In the genomic region with DNA sequence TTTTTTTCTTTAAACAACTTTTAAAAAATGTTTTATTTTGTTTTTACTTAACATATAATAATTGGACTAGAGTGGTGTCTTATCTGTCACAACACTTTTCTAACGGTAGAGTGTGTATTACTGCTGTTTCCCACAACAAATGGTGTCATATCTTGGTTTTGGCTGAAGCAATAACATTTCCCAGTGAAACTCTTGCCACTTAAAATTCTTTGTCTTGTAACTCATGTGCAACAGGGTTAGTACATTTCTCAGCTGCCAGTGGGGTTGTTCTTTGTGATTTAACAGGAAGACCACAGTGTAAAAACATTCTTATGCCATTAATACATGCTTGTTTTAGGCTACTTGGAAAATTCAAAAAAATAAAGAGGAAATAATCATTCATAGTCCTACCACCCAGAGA, we compare ENCODE assay signal across 15 cellular contexts. TPM values are rescaled to one million over a fixed set of nuclear protein-coding genes. Genes with fewer than 3 reads are reported as not detected.
A peak's percentile ranks its signal among the peaks of the same experiment; 100 is the strongest.
DNase-seq lines count a peak whose midpoint lies in the region; ATAC-seq and TF ChIP-seq lines count a peak whose summit lies in the region.
"Had no signal": no experiment of that assay in that cellular context is flagged by ENCODE, and none has a peak within 500 bp of the region (broad histone marks: within the 10 kb centered on the region; RNA-seq: fewer than 3 reads in every experiment).

No MANE protein-coding gene starts in this region.

- POLR2A ChIA-PET in WTC11 (lab: Charles Lee) = no interaction called here

- intact Hi-C loops in Calu3 (cut with micrococcal nuclease; ENCODE audit: unreplicated experiment) = no loop called here

- DNase-seq in AG09309 (ENCODE audit: low read depth) (peak; percentile 92), iris pigment epithelial cell (ENCODE audit: low read depth) (peak; percentile 96), Calu3 (no peak), WTC11 (ENCODE audit: low spot score) (no peak), cerebellar cortex (ENCODE audit: low spot score) (no peak)
- DNase-seq: activated CD8-positive, alpha-beta T cell treated with anti-CD3 and anti-CD28 coated beads, Interleukin-2, amount 10 ng/mL, durations not matched to agents 7 days and 5 days; aorta; CD4-positive, alpha-beta T cell; head of caudate nucleus; NCI-H146; stimulated activated CD4-positive, alpha-beta T cell treated with anti-CD3 and anti-CD28 coated beads, Interleukin-15, amount 100 ng/mL, for 24 hours; stomach had no signal

- TF ChIP-seq CTCF in AG09309 (IDR thresholded peaks at IDR 0.05; ENCODE audit: control insufficient read depth, insufficient read depth, low read depth, low read length, missing control alignments) = no peak
- no peak for TF ChIP-seq CTCF in brain (conservative IDR thresholded peaks at IDR 0.05)
- no peak for TF ChIP-seq CTCF in Calu3 (IDR thresholded peaks at IDR 0.05; ENCODE audit: unreplicated experiment)
- TF ChIP-seq CTCF in WTC11 (IDR thresholded peaks at IDR 0.05) = no peak

- H3K27ac Mint-ChIP-seq in brain (peak overlapping the region in 3 of 5 experiments; percentile 10 to 60 (median 13)), Calu3 (ENCODE audit: unreplicated experiment) (no peak overlapping the region), WTC11 (no peak overlapping the region)
- H3K27ac Mint-ChIP-seq: activated CD8-positive, alpha-beta T cell treated with anti-CD3 and anti-CD28 coated beads, Interleukin-2, amount 10 ng/mL, durations not matched to agents 7 days and 5 days; CD4-positive, alpha-beta T cell had no signal

- H3K4me1 Mint-ChIP-seq in brain (peaks cover 18% of the 10 kb centered on the region), Calu3 (ENCODE audit: low read depth, unreplicated experiment) (no peaks in the 10 kb centered on the region), WTC11 (peaks cover 34% of the 10 kb centered on the region)

- H3K9ac ChIP-seq in HUES64 (ENCODE audit: low read depth, low read length) = no peak overlapping the region

- no peak for ATAC-seq in WTC11
- no peak for ATAC-seq in GM18858 (IDR thresholded peaks at IDR 0.05; ENCODE audit: unreplicated experiment)
- ATAC-seq: activated CD8-positive, alpha-beta T cell treated with anti-CD3 and anti-CD28 coated beads, Interleukin-2, amount 10 ng/mL, durations not matched to agents 7 days and 5 days had no signal

- BruUV-seq in Calu3 (replicated peaks; lab: Mats Ljungman, UMichigan) = no TSS peak

- H3K4me1 ChIP-seq in HUES64 (ENCODE audit: insufficient read depth, low read length) = peaks cover 28% of the 10 kb centered on the region
- H3K4me1 ChIP-seq: stomach had no signal

- H3K9me3 ChIP-seq in HUES64 (ENCODE audit: insufficient read depth, low read depth, low read length) = no peaks in the 10 kb centered on the region
- H3K9me3 ChIP-seq: stomach had no signal

- CTCF ChIA-PET in Calu3 (lab: Charles Lee) (no interaction called here), WTC11 (lab: Charles Lee) (interaction anchor here (0.7 to 1.2 kb wide), 5 partner anchors 10 to 184 kb away, joined by 3 to 8 read pairs (median 3); no protein-coding TSS in a partner anchor)

- H3K4me3 Mint-ChIP-seq in brain (no peak overlapping the region), Calu3 (ENCODE audit: low read depth, unreplicated experiment) (no peak overlapping the region), WTC11 (no peak overlapping the region)
- H3K4me3 Mint-ChIP-seq: activated CD8-positive, alpha-beta T cell treated with anti-CD3 and anti-CD28 coated beads, Interleukin-2, amount 10 ng/mL, durations not matched to agents 7 days and 5 days; CD4-positive, alpha-beta T cell had no signal

- no peaks in the 10 kb centered on the region for H3K27me3 ChIP-seq in HUES64 (ENCODE audit: insufficient read depth, low read length)

- H3K36me3 ChIP-seq in HUES64 (ENCODE audit: insufficient read depth, low read length) = peaks cover 15% of the 10 kb centered on the region
- H3K36me3 ChIP-seq: stomach had no signal

- H3K36me3 Mint-ChIP-seq in brain (no peaks in the 10 kb centered on the region), Calu3 (ENCODE audit: insufficient read depth, unreplicated experiment) (no peaks in the 10 kb centered on the region), WTC11 (peaks cover 15% of the 10 kb centered on the region)

- WGBS in HUES64 = 88% methylated on average over 1 of the region's 1 CpG

- H3K9me3 Mint-ChIP-seq in brain (no peaks in the 10 kb centered on the region), Calu3 (ENCODE audit: low read depth, unreplicated experiment) (no peaks in the 10 kb centered on the region), WTC11 (no peaks in the 10 kb centered on the region)
- H3K9me3 Mint-ChIP-seq: CD4-positive, alpha-beta T cell had no signal

- H3K27me3 Mint-ChIP-seq in brain (no peaks in the 10 kb centered on the region), Calu3 (ENCODE audit: unreplicated experiment) (peaks cover 63% of the 10 kb centered on the region), WTC11 (ENCODE audit: low read depth) (no peaks in the 10 kb centered on the region)

- H3K27ac ChIP-seq in HUES64 (ENCODE audit: low read depth, low read length) = peak overlapping the region; percentile 38; the same call in 1 of the 2 replicates

- H3K4me3 ChIP-seq in AG09309 (ENCODE audit: control insufficient read depth, low read depth, low read length) (no peak overlapping the region), HUES64 (ENCODE audit: low read length) (no peak overlapping the region)
- H3K4me3 ChIP-seq: stomach had no signal

TF ChIP-seq in WTC11, 78 proteins besides CTCF, POLR2A, EP300 and RAD21:
- TF ChIP-seq NR2C2 (CRISPR knock-in tag; IDR thresholded peaks at IDR 0.05) (no peak), ZNF219 (CRISPR knock-in tag; IDR thresholded peaks at IDR 0.05; ENCODE audit: borderline replicate concordance) (no peak), RELA (CRISPR knock-in tag; IDR thresholded peaks at IDR 0.05; ENCODE audit: borderline replicate concordance) (no peak), SOX15 (CRISPR knock-in tag; IDR thresholded peaks at IDR 0.05) (no peak), ZNF138 (CRISPR knock-in tag; conservative IDR thresholded peaks at IDR 0.05) (no peak), ZNF317 (CRISPR knock-in tag; IDR thresholded peaks at IDR 0.05; ENCODE audit: borderline replicate concordance, low read depth) (no peak), NR1H2 (CRISPR knock-in tag; IDR thresholded peaks at IDR 0.05) (no peak), GTF2I (CRISPR knock-in tag; conservative IDR thresholded peaks at IDR 0.05) (no peak), SP1 (CRISPR knock-in tag; conservative IDR thresholded peaks at IDR 0.05) (no peak), NR3C1 (CRISPR knock-in tag; conservative IDR thresholded peaks at IDR 0.05; ENCODE audit: low read depth) (no peak), USF1 (CRISPR knock-in tag; IDR thresholded peaks at IDR 0.05) (no peak)
- TF ChIP-seq, protein P1, sequence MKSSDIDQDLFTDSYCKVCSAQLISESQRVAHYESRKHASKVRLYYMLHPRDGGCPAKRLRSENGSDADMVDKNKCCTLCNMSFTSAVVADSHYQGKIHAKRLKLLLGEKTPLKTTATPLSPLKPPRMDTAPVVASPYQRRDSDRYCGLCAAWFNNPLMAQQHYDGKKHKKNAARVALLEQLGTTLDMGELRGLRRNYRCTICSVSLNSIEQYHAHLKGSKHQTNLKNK (CRISPR knock-in tag; IDR thresholded peaks at IDR 0.05) = no peak
- TF ChIP-seq, protein P2, sequence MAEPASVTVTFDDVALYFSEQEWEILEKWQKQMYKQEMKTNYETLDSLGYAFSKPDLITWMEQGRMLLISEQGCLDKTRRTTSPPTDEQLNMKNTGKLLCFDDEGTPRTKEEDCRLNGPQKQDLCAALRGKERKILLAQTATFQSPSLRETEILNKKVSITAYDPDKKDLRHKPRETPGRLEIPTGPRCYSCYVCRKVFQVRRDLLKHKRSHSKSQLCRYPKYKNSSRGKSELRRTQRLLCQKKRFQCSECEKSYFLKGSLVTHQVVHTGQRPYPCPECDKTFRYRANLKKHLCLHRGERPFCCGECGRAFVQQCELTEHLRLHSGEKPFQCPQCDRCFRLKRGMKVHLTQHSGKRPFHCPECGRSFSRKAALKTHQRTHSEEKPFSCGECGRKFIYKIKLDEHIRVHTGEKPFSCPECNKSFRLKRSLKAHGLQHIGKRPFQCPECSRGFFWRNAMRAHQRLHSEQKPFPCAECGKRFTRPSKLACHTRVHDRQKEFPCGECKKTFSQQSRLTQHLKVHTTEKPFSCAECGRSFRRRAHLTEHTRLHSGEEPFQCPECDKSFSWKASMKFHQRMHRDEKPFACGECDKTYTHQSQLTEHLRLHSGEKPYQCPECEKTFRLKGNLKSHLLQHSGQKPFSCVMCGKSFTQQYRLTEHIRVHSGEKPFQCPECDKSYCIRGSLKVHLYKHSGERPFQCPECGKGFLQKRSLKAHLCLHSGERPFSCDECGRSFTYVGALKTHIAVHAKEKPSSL (CRISPR knock-in tag; conservative IDR thresholded peaks at IDR 0.05) = no peak

RNA-seq across cellular contexts. Expression of gene ALPL, which starts 43.5 kb away (rescaled TPM):
- polyA plus RNA-seq in HUES64 (2013, experiment 1 of 2) = 131 TPM
- 132 TPM for polyA plus RNA-seq in HUES64 (2013, experiment 2 of 2)
- 13.8 TPM for polyA plus RNA-seq in brain (ENCODE audit: insufficient read depth, low read depth, low replicate concordance)
- total RNA-seq in Calu3 (2022) = 0.31 and 0.93 TPM in 2 replicates
- total RNA-seq in WTC11 (2021) = 140 to 148 TPM (median 148 TPM) in 3 replicates
- total RNA-seq: activated CD8-positive, alpha-beta T cell treated with anti-CD3 and anti-CD28 coated beads, Interleukin-2, amount 10 ng/mL, durations not matched to agents 7 days and 5 days; CD4-positive, alpha-beta T cell had no signal

Comparison
In these comparisons a context has a peak if more than half of its experiments do, and no peak if none do; other contexts are left out.
1. DNase-seq: peak in AG09309 (single experiment) and iris pigment epithelial cell (single experiment); none in Calu3 (single experiment), WTC11 (single experiment) and cerebellar cortex (single experiment).
2. H3K27ac Mint-ChIP-seq: peak in brain (3 of 5); none in Calu3 (single experiment) and WTC11 (single experiment).
3. RNA of gene ALPL, which starts 43.5 kb away (total RNA-seq): 140 to 148 TPM in WTC11; 0.31 to 0.93 TPM in Calu3; every median in the first group is over 10 times any median in the second.